8 cellular contexts compared by ENCODE assay signal in genomic region chr1:154404984-154405761, GRCh38. TPM values are rescaled to one million over a fixed set of nuclear protein-coding genes. Genes with fewer than 3 reads are reported as not detected.
DNase-seq lines count a peak whose midpoint lies in the region; ATAC-seq and TF ChIP-seq lines count a peak whose summit lies in the region.

TSS of gene IL6R (plus strand) at chr1:154405343. CDS start at chr1:154405630, 287 bp downstream.

- intact Hi-C loops in activated naive CD4-positive, alpha-beta T cell treated with anti-CD3 and anti-CD28 coated beads for 36 hours (cut with micrococcal nuclease) = loop anchor here (1.0 to 5.0 kb wide), 7 partner anchors 19 to 597 kb away; partner anchors contain the start of genes UBE2Q1 and ZBTB7B

- no peaks in the 10 kb centered on the region for H3F3A ChIP-seq in neural cell (ENCODE audit: insufficient read depth, low read length, poor library complexity, severe bottlenecking)

- H3K27ac Mint-ChIP-seq in activated naive CD4-positive, alpha-beta T cell treated with anti-CD3 and anti-CD28 coated beads for 36 hours = peak within 1 kb of the TSS; percentile 96

- H3K4me1 ChIP-seq in RWPE2 (ENCODE audit: insufficient read depth, poor library complexity, severe bottlenecking) (peaks cover 23% of the 10 kb centered on the region), gastroesophageal sphincter (peaks cover 0 to 50% (median 29%) of the 10 kb centered on the region in 3 donors)

- H3K36me3 ChIP-seq in RWPE2 (ENCODE audit: low read depth) (no peaks in the 10 kb centered on the region), gastroesophageal sphincter (no peaks in the 10 kb centered on the region), neural cell (ENCODE audit: insufficient read depth, low read length) (no peaks in the 10 kb centered on the region)

- peak within 1 kb of the TSS; percentile 7 for H2AFZ ChIP-seq in neural cell (ENCODE audit: low read depth, low read length)

- no peaks in the 10 kb centered on the region for H3K9me3 Mint-ChIP-seq in activated naive CD4-positive, alpha-beta T cell treated with anti-CD3 and anti-CD28 coated beads for 36 hours

- no peaks in the 10 kb centered on the region for H3K27me3 Mint-ChIP-seq in activated naive CD4-positive, alpha-beta T cell treated with anti-CD3 and anti-CD28 coated beads for 36 hours (ENCODE audit: low read depth)

- WGBS in gastroesophageal sphincter (ENCODE audit: low coverage in 1 of 2), 2 donors = 0% methylated on average over 3 of the region's 67 CpGs

- H3K9ac ChIP-seq in neural cell (ENCODE audit: low read length) = peak within 1 kb of the TSS; percentile 39

- TF ChIP-seq POLR2A in gastroesophageal sphincter (IDR thresholded peaks at IDR 0.05) = peak; percentile 82 to 95

- H3K4me3 Mint-ChIP-seq in activated naive CD4-positive, alpha-beta T cell treated with anti-CD3 and anti-CD28 coated beads for 36 hours = peak within 1 kb of the TSS; percentile 94

- no peak for TF ChIP-seq EP300 in gastroesophageal sphincter (IDR thresholded peaks at IDR 0.05)
- no peak for TF ChIP-seq EP300 in neural cell (conservative IDR thresholded peaks at IDR 0.05; ENCODE audit: poor library complexity, severe bottlenecking)

- no peaks in the 10 kb centered on the region for H4K20me1 ChIP-seq in neural cell (ENCODE audit: insufficient read depth)

- H3K79me2 ChIP-seq in neural cell (replicated peaks; ENCODE audit: insufficient read depth, low read length) = no peaks in the 10 kb centered on the region

- H3K36me3 Mint-ChIP-seq in activated naive CD4-positive, alpha-beta T cell treated with anti-CD3 and anti-CD28 coated beads for 36 hours (ENCODE audit: low read depth) = peaks cover 2% of the 10 kb centered on the region

- no peaks in the 10 kb centered on the region for H3K9me2 ChIP-seq in neural cell (ENCODE audit: insufficient read depth, low read length)

- CTCF ChIA-PET in activated naive CD4-positive, alpha-beta T cell treated with anti-CD3 and anti-CD28 coated beads for 36 hours (lab: Charles Lee) = interaction anchor here (0.7 to 4.5 kb wide), 11 partner anchors 15 to 142 kb away, joined by 3 to 17 read pairs (median 4); no protein-coding TSS in a partner anchor

- H3K9me3 ChIP-seq in RWPE2 (ENCODE audit: severe bottlenecking) (no peaks in the 10 kb centered on the region), gastroesophageal sphincter (no peaks in the 10 kb centered on the region), neural cell (ENCODE audit: low read length) (no peaks in the 10 kb centered on the region)

- TF ChIP-seq CTCF in RWPE2 (IDR thresholded peaks at IDR 0.05; ENCODE audit: poor library complexity, severe bottlenecking) (peak; percentile 72), gastroesophageal sphincter (IDR thresholded peaks at IDR 0.05) (peak; percentile 3 to 81 (median 68)), neural cell (IDR thresholded peaks at IDR 0.05; ENCODE audit: poor library complexity, severe bottlenecking) (peak; percentile 42)

- TF ChIP-seq RAD21 in neural cell (conservative IDR thresholded peaks at IDR 0.05) = no peak

- no peak within 1 kb of the TSS for H3K4me2 ChIP-seq in neural cell (ENCODE audit: low read length)

- DNase-seq in NCI-H2171 treated with DMSO at 0.1 percent for 48 hours (lab: John Stamatoyannopoulos, UW) (peak; percentile 26), NCI-H2171 (lab: John Stamatoyannopoulos, UW) (no peak), RWPE2 (ENCODE audit: low spot score) (peak; percentile 93), substantia nigra (lab: John Stamatoyannopoulos, UW) (peak in 45 of 49 donors; percentile 35 to 88 (median 65))
- peak; percentile 87 for DNase-seq in activated naive CD4-positive, alpha-beta T cell treated with anti-CD3 and anti-CD28 coated beads for 36 hours

- no peaks in the 10 kb centered on the region for H3K27me3 ChIP-seq in RWPE2 (ENCODE audit: insufficient read depth, poor library complexity, severe bottlenecking)
- H3K27me3 ChIP-seq in gastroesophageal sphincter = no peaks in the 10 kb centered on the region
- peaks cover 52% of the 10 kb centered on the region for H3K27me3 ChIP-seq in neural cell (ENCODE audit: insufficient read depth, low read depth, low read length)

- H3K27ac ChIP-seq in RWPE2 (ENCODE audit: poor library complexity, severe bottlenecking) = peak within 1 kb of the TSS; percentile 79
- H3K27ac ChIP-seq in gastroesophageal sphincter = peak within 1 kb of the TSS; percentile 95 to 100 (median 98)
- no peak within 1 kb of the TSS for H3K27ac ChIP-seq in neural cell (ENCODE audit: low read length)
- peak within 1 kb of the TSS; percentile 78 for H3K27ac ChIP-seq in substantia nigra (ENCODE audit: low read depth, low read length, poor library complexity, severe bottlenecking)

- peaks cover 77% of the 10 kb centered on the region for H3K4me1 Mint-ChIP-seq in activated naive CD4-positive, alpha-beta T cell treated with anti-CD3 and anti-CD28 coated beads for 36 hours (ENCODE audit: low read depth)

- peak within 1 kb of the TSS; percentile 69 for H3K4me3 ChIP-seq in RWPE2 (ENCODE audit: severe bottlenecking)
- H3K4me3 ChIP-seq in gastroesophageal sphincter = peak within 1 kb of the TSS; percentile 90 to 93
- peak within 1 kb of the TSS; percentile 68 for H3K4me3 ChIP-seq in neural cell (ENCODE audit: low read length)

- ATAC-seq in HG03354 (IDR thresholded peaks at IDR 0.05; ENCODE audit: poor library complexity, severe bottlenecking, unreplicated experiment) = peak; percentile 40
- ATAC-seq in RWPE2 (ENCODE audit: low read depth) = peak; percentile 83
- ATAC-seq in gastroesophageal sphincter = peak; percentile 94

TF ChIP-seq in neural cell, 6 proteins besides CTCF, POLR2A, EP300 and RAD21:
- TF ChIP-seq TAF1 (IDR thresholded peaks at IDR 0.05; ENCODE audit: low read depth) (no peak), EZH2 (IDR thresholded peaks at IDR 0.05; ENCODE audit: borderline replicate concordance, insufficient read depth, low read length, poor library complexity, severe bottlenecking) (no peak), SMC3 (conservative IDR thresholded peaks at IDR 0.05; ENCODE audit: poor library complexity) (no peak), POLR2AphosphoS5 (IDR thresholded peaks at IDR 0.05) (no peak), MXI1 (conservative IDR thresholded peaks at IDR 0.05; ENCODE audit: poor library complexity, severe bottlenecking) (no peak)

RNA-seq across cellular contexts. Expression of gene IL6R, which starts in this region (rescaled TPM):
- 10 to 100 TPM; 17.3 to 25.9 TPM for total RNA-seq in activated naive CD4-positive, alpha-beta T cell treated with anti-CD3 and anti-CD28 coated beads for 36 hours
- total RNA-seq in gastroesophageal sphincter = 10 to 100 TPM; 44.7 to 59.4 (median 55.5) TPM
- not detected in 2 replicates for polyA plus RNA-seq in neural cell
- not detected in 2 replicates for polyA minus RNA-seq in neural cell

Comparison
In these comparisons a context has a peak if more than half of its experiments do, and no peak if none do; other contexts are left out.
1. ATAC-seq: peak in every context shown above with its lines; median percentile 94 in gastroesophageal sphincter; 83 in RWPE2; 40 in HG03354.